8 cellular contexts compared by ENCODE assay signal in genomic region chr6:117674991-117675657, GRCh38. TPM values are rescaled to one million over a fixed set of nuclear protein-coding genes. Genes with fewer than 3 reads are reported as not detected.
DNase-seq lines count a peak whose midpoint lies in the region; ATAC-seq, FAIRE-seq and TF ChIP-seq lines count a peak whose summit lies in the region.

TSS of gene NUS1 (plus strand) at chr6:117675469. CDS start at chr6:117675671, 202 bp downstream.

- FAIRE-seq in small intestine (lab: Jason Lieb, UNC): no peak

- H3K4me3 ChIP-seq in WERI-Rb-1 (ENCODE audit: low read depth, low read length) (peak within 1 kb of the TSS; percentile 84), mammary epithelial cell (replicated peaks in 1 of 3; ENCODE audit: insufficient read depth in 1 of 3, low read depth in 2 of 3, low read length in 3 of 3) (peak within 1 kb of the TSS; percentile 75 to 82 (median 80)), iPS-20b (ENCODE audit: low read length) (peak within 1 kb of the TSS; percentile 91), small intestine (ENCODE audit: low read depth in 1 of 2, low read length in 2 of 2) (peak within 1 kb of the TSS; percentile 61 to 67)

- peaks cover 5% of the 10 kb centered on the region for H4K20me1 ChIP-seq in mammary epithelial cell (ENCODE audit: insufficient read depth, low read length)

- H3K9ac ChIP-seq in mammary epithelial cell (ENCODE audit: insufficient read depth, low read length) (peak within 1 kb of the TSS; percentile 79), iPS-20b (ENCODE audit: low read depth, low read length) (peak within 1 kb of the TSS; percentile 92)

- CTCF ChIA-PET in mammary epithelial cell (lab: Charles Lee; ENCODE audit: low non-redundant PET): no interaction called here

- H3K79me2 ChIP-seq in mammary epithelial cell (ENCODE audit: insufficient read depth, low read length): peaks cover 48% of the 10 kb centered on the region

- peak within 1 kb of the TSS; percentile 67 for H3K27ac ChIP-seq in WERI-Rb-1
- peak within 1 kb of the TSS; percentile 50 for H3K27ac ChIP-seq in mammary epithelial cell (ENCODE audit: insufficient read depth, low read depth, low read length)
- H3K27ac ChIP-seq in iPS-20b (ENCODE audit: low read length): peak within 1 kb of the TSS; percentile 7
- H3K27ac ChIP-seq in small intestine (ENCODE audit: low read depth in 1 of 2, low read length in 1 of 2): peak within 1 kb of the TSS in 1 of 2 donors; percentile 43

- intact Hi-C loops in mammary epithelial cell (cut with micrococcal nuclease): loop anchor here (2.0 to 10.0 kb wide), 2 partner anchors 234 to 320 kb away; no protein-coding TSS in a partner anchor

- BruUV-seq in mammary epithelial cell (replicated peaks; lab: Mats Ljungman, UMichigan): no TSS peak

- TF ChIP-seq CTCF in WERI-Rb-1 (IDR thresholded peaks at IDR 0.05; ENCODE audit: low read depth, low read length) (peak; percentile 84), mammary epithelial cell (conservative IDR thresholded peaks at IDR 0.05 in 1 of 2, IDR thresholded peaks at IDR 0.05 in 1 of 2; ENCODE audit: extremely low read depth in 1 of 2, insufficient read depth in 1 of 2, low read depth in 1 of 2, low read length in 2 of 2) (peak; percentile 64 to 86)

- H3K4me2 ChIP-seq in mammary epithelial cell (ENCODE audit: insufficient read depth, low read depth, low read length): peak within 1 kb of the TSS; percentile 88

- H3K4me1 ChIP-seq in mammary epithelial cell (ENCODE audit: insufficient read depth, low read length) (peaks cover 21% of the 10 kb centered on the region), iPS-20b (ENCODE audit: insufficient read depth, low read length) (peaks cover 10% of the 10 kb centered on the region), small intestine (ENCODE audit: control insufficient read depth in 2 of 2, insufficient read depth in 1 of 2, low read depth in 1 of 2, low read length in 1 of 2) (peaks cover 7% of the 10 kb centered on the region in 2 donors)

- WGBS in mammary epithelial cell (ENCODE audit: low coverage, missing lambda C conversion rate): 3% methylated on average over 13 of the region's 53 CpGs
- 1% methylated on average over 40 to 53 of the region's 53 CpGs for WGBS in small intestine, 3 donors

- H3K36me3 ChIP-seq in WERI-Rb-1: peaks cover 25% of the 10 kb centered on the region
- H3K36me3 ChIP-seq in mammary epithelial cell (ENCODE audit: insufficient read depth, low read length): no peaks in the 10 kb centered on the region
- H3K36me3 ChIP-seq in iPS-20b (ENCODE audit: insufficient read depth, low read depth, low read length): 0 out of 2 replicates have a peak, but pooled peaks cover 6% of the 10 kb centered on the region
- peaks cover 0 to 2% of the 10 kb centered on the region in 2 donors for H3K36me3 ChIP-seq in small intestine (ENCODE audit: control insufficient read depth in 2 of 2, insufficient read depth in 2 of 2, low read length in 2 of 2)

- DNase-seq in AG08396 (ENCODE audit: low spot score) (peak; percentile 97), NCI-H2227 treated with DMSO at 0.1 percent for 48 hours (lab: John Stamatoyannopoulos, UW) (peak; percentile 84), WERI-Rb-1 (peak; percentile 98), mammary epithelial cell (peak; percentile 96), small intestine (peak; percentile 98)

- in situ Hi-C loops in mammary epithelial cell (cut with MboI; ENCODE audit: low sequenced_read_pairs in 2 of 2): no loop called here

- peak within 1 kb of the TSS; percentile 100 for H2AFZ ChIP-seq in mammary epithelial cell (ENCODE audit: low read depth, low read length)

- no peaks in the 10 kb centered on the region for H3K27me3 ChIP-seq in WERI-Rb-1 (ENCODE audit: insufficient read depth, low read depth, severe bottlenecking)
- no peaks in the 10 kb centered on the region for H3K27me3 ChIP-seq in mammary epithelial cell (ENCODE audit: insufficient read depth, low read length)
- no peaks in the 10 kb centered on the region for H3K27me3 ChIP-seq in iPS-20b (ENCODE audit: insufficient read depth, low read length)
- H3K27me3 ChIP-seq in small intestine (ENCODE audit: control insufficient read depth in 2 of 2, insufficient read depth in 2 of 2, low read length in 2 of 2): no peaks in the 10 kb centered on the region

- H3K9me3 ChIP-seq in WERI-Rb-1 (ENCODE audit: severe bottlenecking) (no peaks in the 10 kb centered on the region), mammary epithelial cell (replicated peaks; ENCODE audit: insufficient read depth, low read length) (no peaks in the 10 kb centered on the region), iPS-20b (ENCODE audit: insufficient read depth, low read depth, low read length) (peaks cover 5% of the 10 kb centered on the region), small intestine (ENCODE audit: control insufficient read depth, low read depth) (no peaks in the 10 kb centered on the region)

- ATAC-seq in GM18909 (IDR thresholded peaks at IDR 0.05; ENCODE audit: poor library complexity, unreplicated experiment) (peak; percentile 97), HG03196 (IDR thresholded peaks at IDR 0.05; ENCODE audit: unreplicated experiment) (peak; percentile 99)

- dilution Hi-C loops in mammary epithelial cell (cut with HindIII; ENCODE audit: low sequenced_read_pairs): no loop called here

RNA-seq across cellular contexts. Expression of gene NUS1, which starts in this region (rescaled TPM):
- total RNA-seq in mammary epithelial cell: 10 to 100 TPM; 17.7 to 38.7 TPM
- polyA plus RNA-seq in mammary epithelial cell: 13.6 TPM
- 29.2 TPM for polyA minus RNA-seq in mammary epithelial cell
- 10 to 100 TPM; 10.7 to 23.9 (median 11.9) TPM for polyA plus RNA-seq in small intestine
